Comparison of ENCODE assay signal across 10 cellular contexts in genomic region chr7:95552010-95552926, GRCh38. TPM values are rescaled to one million over a fixed set of nuclear protein-coding genes. Genes with fewer than 3 reads are reported as not detected.
DNase-seq lines count a peak whose midpoint lies in the region; ATAC-seq and TF ChIP-seq lines count a peak whose summit lies in the region.
"Not testable (repeated sequence)": the region's sequence is repeated elsewhere in the genome, so short reads cannot be mapped to it uniquely, and the experiment has no call there.
"Had no signal": no experiment of that assay in that cellular context is flagged by ENCODE, and none has a peak within 500 bp of the region (broad histone marks: within the 10 kb centered on the region; RNA-seq: fewer than 3 reads in every experiment).

No MANE protein-coding gene starts in this region.

- not testable (repeated sequence) for TF ChIP-seq EP300 in tibial nerve (IDR thresholded peaks at IDR 0.05)

- not testable (repeated sequence) for H3K9me3 ChIP-seq in neural progenitor cell (ENCODE audit: low read depth); gastrocnemius medialis; tibial nerve

- H3K27me3 ChIP-seq in layer of hippocampus (ENCODE audit: control insufficient read depth, insufficient read depth, low read length); neural progenitor cell; gastrocnemius medialis; tibial nerve: not testable (repeated sequence)

- not testable (repeated sequence) for BruUV-seq in MCF 10A (replicated peaks; lab: Mats Ljungman, UMichigan)

- H3K27ac ChIP-seq in layer of hippocampus (ENCODE audit: low read depth, low read length) (peak overlapping the region; percentile 12), gastrocnemius medialis (peak overlapping the region in 3 of 4 donors; percentile 92 to 100 (median 97)), tibial nerve (peak overlapping the region in 3 of 4 donors; percentile 90 to 98 (median 97))
- H3K27ac ChIP-seq in neural progenitor cell, result not testable (repeated sequence)

- in situ Hi-C loops in gastrocnemius medialis (cut with MboI; ENCODE audit: low sequenced_read_pairs in 4 of 4), result loop anchor here in 1 of 4 donors (5.0 kb wide), 1 partner anchor 45 kb away; the partner anchor contains the start of gene PDK4

- H3K4me1 ChIP-seq in neural progenitor cell, result not testable (repeated sequence)
- H3K4me1 ChIP-seq in gastrocnemius medialis (peaks cover 41 to 45% of the 10 kb centered on the region in 2 donors), tibial nerve (peaks cover 8 to 75% (median 58%) of the 10 kb centered on the region in 4 donors)

- H3K27me3 Mint-ChIP-seq in CD14-positive monocyte (ENCODE audit: low read depth in 3 of 3); MCF 10A (ENCODE audit: insufficient read depth, unreplicated experiment); natural killer cell (ENCODE audit: low read depth in 2 of 2); neural progenitor cell (ENCODE audit: insufficient read depth, low read depth): not testable (repeated sequence)

- H2AFZ ChIP-seq in neural progenitor cell (replicated peaks), result not testable (repeated sequence)

- POLR2A ChIA-PET in MCF 10A (lab: Yijun Ruan, JAX), result interaction anchor here (0.6 to 3.1 kb wide), 8 partner anchors 13 to 136 kb away, joined by 3 to 35 read pairs (median 10); no protein-coding TSS in a partner anchor

- not testable (repeated sequence) for H4K20me1 ChIP-seq in neural progenitor cell (ENCODE audit: low read depth)

- not testable (repeated sequence) for H3K36me3 Mint-ChIP-seq in CD14-positive monocyte; MCF 10A (ENCODE audit: insufficient read depth, unreplicated experiment); natural killer cell; neural progenitor cell

- CTCF ChIA-PET in MCF 10A (lab: Yijun Ruan, JAX), result interaction anchor here (0.6 to 4.6 kb wide), 8 partner anchors 8 to 136 kb away, joined by 3 to 73 read pairs (median 4); no protein-coding TSS in a partner anchor

- H3K79me2 ChIP-seq in neural progenitor cell (ENCODE audit: low read depth), result not testable (repeated sequence)

- WGBS in tibial nerve, 2 donors, result 75 to 89% methylated on average over 15 to 30 of the region's 45 CpGs

- peaks cover 15% of the 10 kb centered on the region for H3K4me1 Mint-ChIP-seq in CD14-positive monocyte
- peaks cover 33% of the 10 kb centered on the region for H3K4me1 Mint-ChIP-seq in MCF 10A (ENCODE audit: insufficient read depth, unreplicated experiment)
- H3K4me1 Mint-ChIP-seq in natural killer cell, result not testable (repeated sequence)
- H3K4me1 Mint-ChIP-seq in neural progenitor cell, result peaks cover 14% of the 10 kb centered on the region

- H3K4me3 Mint-ChIP-seq in CD14-positive monocyte, result peak overlapping the region; percentile 9 to 22
- not testable (repeated sequence) for H3K4me3 Mint-ChIP-seq in MCF 10A (ENCODE audit: unreplicated experiment); neural progenitor cell
- peak overlapping the region; percentile 42 for H3K4me3 Mint-ChIP-seq in natural killer cell

- not testable (repeated sequence) for H3K4me2 ChIP-seq in neural progenitor cell

- not testable (repeated sequence) for H3K9me3 Mint-ChIP-seq in CD14-positive monocyte; MCF 10A (ENCODE audit: unreplicated experiment); natural killer cell; neural progenitor cell

- not testable (repeated sequence) for H3F3A ChIP-seq in neural progenitor cell (ENCODE audit: low read depth)

- not testable (repeated sequence) for TF ChIP-seq POLR2A in gastrocnemius medialis (IDR thresholded peaks at IDR 0.05); tibial nerve (IDR thresholded peaks at IDR 0.05)

- H3K27ac Mint-ChIP-seq in CD14-positive monocyte, natural killer cell: not testable (repeated sequence)
- H3K27ac Mint-ChIP-seq in MCF 10A (ENCODE audit: low read depth, unreplicated experiment) (peak overlapping the region; percentile 99), neural progenitor cell (peak overlapping the region; percentile 62)

- intact Hi-C loops in CD14-positive monocyte (cut with micrococcal nuclease); MCF 10A (cut with micrococcal nuclease); natural killer cell (cut with micrococcal nuclease); gastrocnemius medialis (cut with DNase I; ENCODE audit: low total_unique reads): not testable (repeated sequence)

- not testable (repeated sequence) for TF ChIP-seq CTCF in CD14-positive monocyte (IDR thresholded peaks at IDR 0.05); MCF 10A (IDR thresholded peaks at IDR 0.05; ENCODE audit: unreplicated experiment); natural killer cell (IDR thresholded peaks at IDR 0.05); neural progenitor cell (IDR thresholded peaks at IDR 0.05); gastrocnemius medialis (IDR thresholded peaks at IDR 0.05 in 4 of 5, conservative IDR thresholded peaks at IDR 0.05 in 1 of 5); tibial nerve (IDR thresholded peaks at IDR 0.05)

- not testable (repeated sequence) for H3K36me3 ChIP-seq in neural progenitor cell, gastrocnemius medialis, tibial nerve

- DNase-seq in CD14-positive monocyte (ENCODE audit: low spot score); MCF 10A (ENCODE audit: unreplicated experiment); natural killer cell; neural progenitor cell (ENCODE audit: low spot score); gastrocnemius medialis; tibial nerve (ENCODE audit: low spot score in 2 of 2): not testable (repeated sequence)

- H3K4me3 ChIP-seq in neural progenitor cell, gastrocnemius medialis, tibial nerve: not testable (repeated sequence)

- H3K9ac ChIP-seq in neural progenitor cell, result not testable (repeated sequence)

- not testable (repeated sequence) for ATAC-seq in natural killer cell, gastrocnemius medialis

RNA-seq across cellular contexts. Expression of gene PDK4, which starts 44.0 kb away (rescaled TPM):
- polyA plus RNA-seq in CD14-positive monocyte, result 10 to 100 TPM in 1 of 2 donors, 1 to 10 TPM in 1; 2.2 to 12.4 TPM
- total RNA-seq in MCF 10A (2022) (1.2 and 1.3 TPM in 2 replicates), natural killer cell (1 to 10 TPM in 2 of 3 donors, under 1 TPM in 1; 0.78 to 3.8 (median 2.3) TPM), neural progenitor cell (ENCODE audit: low replicate concordance) (not detected in 2 replicates), gastrocnemius medialis (1,000 to 10,000 TPM; 2,371 to 5,827 (median 4,654) TPM), tibial nerve (100 to 1,000 TPM; 490 to 939 (median 827) TPM)
- total RNA-seq: CD4-positive, CD25-positive, alpha-beta regulatory T cell; CD8-positive, alpha-beta T cell; HFFc6 had no signal
- polyA plus RNA-seq: CD4-positive, CD25-positive, alpha-beta regulatory T cell had no signal

Comparison
In these comparisons a context has a peak if more than half of its experiments do, and no peak if none do; other contexts are left out.
1. RNA of gene PDK4, which starts 44.0 kb away (total RNA-seq): 2,371 to 5,827 TPM in gastrocnemius medialis and 490 to 939 TPM in tibial nerve; 0.78 to 3.8 TPM in natural killer cell, 1.2 to 1.3 TPM in MCF 10A and not detected in neural progenitor cell; every median in the first group is over 100 times any median in the second.